Comparison of ENCODE assay signal across 8 cellular contexts in genomic region chrX:136162827-136163427, GRCh38. TPM values are rescaled to one million over a fixed set of nuclear protein-coding genes. Genes with fewer than 3 reads are reported as not detected.
DNase-seq lines count a peak whose midpoint lies in the region; TF ChIP-seq lines count a peak whose summit lies in the region.

No MANE protein-coding gene starts in this region.

- intact Hi-C loops in tibial artery (cut with DNase I; ENCODE audit: low total_unique reads), result loop anchor here (5.0 kb wide), 1 partner anchor 131 kb away; no protein-coding TSS in a partner anchor

- H3K18ac ChIP-seq in mesendoderm (ENCODE audit: low read length), result no peak overlapping the region

- H3K23ac ChIP-seq in mesendoderm (ENCODE audit: low read length), result no peak overlapping the region

- H2BK5ac ChIP-seq in mesendoderm (ENCODE audit: low read length), result no peak overlapping the region

- no peaks in the 10 kb centered on the region for H3K79me2 ChIP-seq in mesendoderm (ENCODE audit: control insufficient read depth, insufficient read depth, low read length)

- no peaks in the 10 kb centered on the region for H3K27me3 ChIP-seq in mesendoderm (ENCODE audit: insufficient read depth, low read length, poor library complexity)
- no peaks in the 10 kb centered on the region for H3K27me3 ChIP-seq in tibial artery

- no peak overlapping the region for H3K4me2 ChIP-seq in mesendoderm (ENCODE audit: low read length)

- peak; percentile 53 for DNase-seq in ACHN
- DNase-seq in GM13976 (ENCODE audit: low spot score), result peak; percentile 23
- peak; percentile 45 to 55 for DNase-seq in Kasumi-1 (lab: John Stamatoyannopoulos, UW)
- DNase-seq in coronary artery (ENCODE audit: low spot score), result no peak
- peak; percentile 79 for DNase-seq in mesendoderm
- DNase-seq in tibial artery, result peak in 1 of 2 donors; percentile 73
- no peak for DNase-seq in NCI-H1092 (lab: John Stamatoyannopoulos, UW)

- H3K4me3 ChIP-seq in coronary artery (peak overlapping the region; percentile 8), mesendoderm (ENCODE audit: low read length) (no peak overlapping the region), tibial artery (no peak overlapping the region)

- no peak overlapping the region for H2AK5ac ChIP-seq in mesendoderm (ENCODE audit: low read length)

- no peak overlapping the region for H4K8ac ChIP-seq in mesendoderm (ENCODE audit: low read depth, low read length)

- in situ Hi-C loops in ACHN (cut with HindIII; ENCODE audit: low pct_ligation_motif_present, low pct_unique_long_range_greater_than_20kb, low sequenced_read_pairs) (no loop called here), GM13976 (cut with MboI; ENCODE audit: low sequenced_read_pairs, unreplicated experiment) (no loop called here)

- no CpG with 5 or more reads among the region's 8 CpGs for WGBS in mesendoderm (ENCODE audit: extremely low coverage, insufficient coverage, low lambda C conversion rate)

- TF ChIP-seq CTCF in GM13976 (IDR thresholded peaks at IDR 0.05; ENCODE audit: borderline replicate concordance, control extremely low read depth, extremely low read depth, insufficient read depth, missing control alignments) (peak; percentile 74), VCaP (conservative IDR thresholded peaks at IDR 0.05) (peak; percentile 83), coronary artery (IDR thresholded peaks at IDR 0.05) (peak; percentile 36), tibial artery (IDR thresholded peaks at IDR 0.05) (peak; percentile 52 to 59)

- no peak overlapping the region for H2BK15ac ChIP-seq in mesendoderm (replicated peaks; ENCODE audit: low read depth)

- no peak overlapping the region for H4K5ac ChIP-seq in mesendoderm (ENCODE audit: low read length)

- no peak overlapping the region for H2BK120ac ChIP-seq in mesendoderm (ENCODE audit: low read depth, low read length)

- H3K4ac ChIP-seq in mesendoderm (ENCODE audit: low read depth, low read length), result no peak overlapping the region

- H3K4me1 ChIP-seq in mesendoderm (ENCODE audit: control insufficient read depth, low read depth, low read length), result no peaks in the 10 kb centered on the region
- H3K4me1 ChIP-seq in tibial artery, result peaks cover 0 to 94% (median 7%) of the 10 kb centered on the region in 4 donors

- H3K36me3 ChIP-seq in mesendoderm (ENCODE audit: control insufficient read depth, insufficient read depth, low read length) (no peaks in the 10 kb centered on the region), tibial artery (no peaks in the 10 kb centered on the region)

- H3K79me1 ChIP-seq in mesendoderm (ENCODE audit: low read length), result no peaks in the 10 kb centered on the region

- H3K27ac ChIP-seq in VCaP (no peak overlapping the region), coronary artery (peak overlapping the region; percentile 50 to 85), mesendoderm (ENCODE audit: low read depth, low read length) (no peak overlapping the region), tibial artery (peak overlapping the region; percentile 69 to 98)

- no peak overlapping the region for H3K56ac ChIP-seq in mesendoderm (ENCODE audit: low read length)

- no peaks in the 10 kb centered on the region for H3K9me3 ChIP-seq in tibial artery

- no peak overlapping the region for H3K9ac ChIP-seq in mesendoderm (ENCODE audit: low read length)

RNA-seq across cellular contexts. Expression of gene FHL1, which starts 15.6 kb away (rescaled TPM):
- 17.6 TPM for polyA plus RNA-seq in mesendoderm (2013, experiment 1 of 2)
- polyA plus RNA-seq in mesendoderm (2013, experiment 2 of 2), result 18.1 TPM

Comparison
In these comparisons a context has a peak if more than half of its experiments do, and no peak if none do; other contexts are left out.
1. DNase-seq: peak in ACHN (single experiment), GM13976 (single experiment), Kasumi-1 (2 of 2) and mesendoderm (single experiment); none in coronary artery (single experiment) and NCI-H1092 (single experiment).
2. H3K27ac ChIP-seq: peak in coronary artery (2 of 2) and tibial artery (2 of 2); none in VCaP (single experiment) and mesendoderm (single experiment).
3. Peak in every context shown above with its lines, with median percentiles within 50 percentile points of each other: CTCF ChIP-seq.